Comparison of ENCODE assay signal across 1 cellular context in genomic region chr14:103517626-103518415, GRCh38.
A peak's percentile ranks its signal among the peaks of the same experiment; 100 is the strongest.
TF ChIP-seq lines count a peak whose summit lies in the region.

No MANE protein-coding gene starts in this region.

TF ChIP-seq in HEK293, 187 proteins besides CTCF, POLR2A, EP300 and RAD21 (continued from another document and continues in another):
- TF ChIP-seq ZSCAN18 (tag by site-specific recombination; IDR thresholded peaks at IDR 0.05) (no peak), ZNF140 (tag by site-specific recombination; IDR thresholded peaks at IDR 0.05) (no peak), KLF7 (tag by site-specific recombination; IDR thresholded peaks at IDR 0.05; ENCODE audit: borderline replicate concordance) (peak; percentile 16; the same call in 1 of the 2 replicates), ZNF639 (tag by site-specific recombination; IDR thresholded peaks at IDR 0.05) (no peak), GLI2 (tag by site-specific recombination; IDR thresholded peaks at IDR 0.05; ENCODE audit: borderline replicate concordance, low read depth) (no peak), GLIS2 (tag by site-specific recombination; IDR thresholded peaks at IDR 0.05) (peak; percentile 9), ZNF707 (tag by site-specific recombination; IDR thresholded peaks at IDR 0.05) (no peak), ZNF791 (tag by site-specific recombination; IDR thresholded peaks at IDR 0.05) (no peak), ZNF645 (tag by site-specific recombination; IDR thresholded peaks at IDR 0.05) (no peak), ZNF558 (tag by site-specific recombination; IDR thresholded peaks at IDR 0.05) (no peak), GFI1B (tag by site-specific recombination; IDR thresholded peaks at IDR 0.05) (no peak), ZNF112 (tag by site-specific recombination; IDR thresholded peaks at IDR 0.05) (no peak), ZNF335 (tag by site-specific recombination; conservative IDR thresholded peaks at IDR 0.05) (peak; percentile 70), ZNF19 (tag by site-specific recombination; IDR thresholded peaks at IDR 0.05; ENCODE audit: low read depth) (no peak), ZNF157 (tag by site-specific recombination; IDR thresholded peaks at IDR 0.05) (no peak), PRDM1 (tag by site-specific recombination; IDR thresholded peaks at IDR 0.05) (no peak), ZNF544 (tag by site-specific recombination; IDR thresholded peaks at IDR 0.05) (no peak), OSR2 (tag by site-specific recombination; IDR thresholded peaks at IDR 0.05) (no peak), ZNF404 (tag by site-specific recombination; IDR thresholded peaks at IDR 0.05) (no peak), ZNF16 (tag by site-specific recombination; IDR thresholded peaks at IDR 0.05; ENCODE audit: low read depth) (no peak), AEBP2 (tag by site-specific recombination; IDR thresholded peaks at IDR 0.05; ENCODE audit: borderline replicate concordance) (no peak), HOXA7 (CRISPR knock-in tag; IDR thresholded peaks at IDR 0.05; ENCODE audit: borderline replicate concordance) (no peak), TCF7L2 (IDR thresholded peaks at IDR 0.05; ENCODE audit: borderline replicate concordance, low read depth, low read length) (no peak), ZNF555 (tag by site-specific recombination; conservative IDR thresholded peaks at IDR 0.05) (no peak), ZNF518A (tag by site-specific recombination; conservative IDR thresholded peaks at IDR 0.05; ENCODE audit: low read depth) (no peak), ZNF324 (tag by site-specific recombination; IDR thresholded peaks at IDR 0.05) (no peak), ZNF24 (tag by site-specific recombination; IDR thresholded peaks at IDR 0.05) (no peak), ZNF175 (tag by site-specific recombination; IDR thresholded peaks at IDR 0.05) (no peak), HIC1 (tag by site-specific recombination; IDR thresholded peaks at IDR 0.05) (peak; percentile 42; the same call in 1 of the 2 replicates), PRDM10 (tag by site-specific recombination; IDR thresholded peaks at IDR 0.05) (no peak), GLIS1 (tag by site-specific recombination; IDR thresholded peaks at IDR 0.05) (peak; percentile 95), ZNF658 (tag by site-specific recombination; IDR thresholded peaks at IDR 0.05) (no peak), ZNF747 (tag by site-specific recombination; IDR thresholded peaks at IDR 0.05) (no peak), SP7 (tag by site-specific recombination; IDR thresholded peaks at IDR 0.05) (no peak), ZSCAN16 (tag by site-specific recombination; IDR thresholded peaks at IDR 0.05) (no peak), ZNF560 (tag by site-specific recombination; IDR thresholded peaks at IDR 0.05; ENCODE audit: borderline replicate concordance) (no peak), ZNF302 (tag by site-specific recombination; IDR thresholded peaks at IDR 0.05; ENCODE audit: low read depth) (no peak), ZNF701 (tag by site-specific recombination; IDR thresholded peaks at IDR 0.05) (no peak), ZNF221 (tag by site-specific recombination; IDR thresholded peaks at IDR 0.05; ENCODE audit: borderline replicate concordance) (no peak), ZNF510 (tag by site-specific recombination; IDR thresholded peaks at IDR 0.05; ENCODE audit: insufficient replicate concordance) (no peak), ZNF704 (tag by site-specific recombination; IDR thresholded peaks at IDR 0.05) (no peak), ZBTB6 (tag by site-specific recombination; IDR thresholded peaks at IDR 0.05) (no peak), FEZF1 (tag by site-specific recombination; IDR thresholded peaks at IDR 0.05) (no peak), MEIS1 (CRISPR knock-in tag; IDR thresholded peaks at IDR 0.05; ENCODE audit: borderline replicate concordance) (no peak), ZNF174 (tag by site-specific recombination; IDR thresholded peaks at IDR 0.05) (no peak)
